ENCODE assay signal across 9 cellular contexts in genomic region chr4:166006217-166006616, GRCh38.
"Had no signal": no experiment of that assay in that cellular context is flagged by ENCODE, and none has a peak within 500 bp of the region (broad histone marks: within the 10 kb centered on the region; RNA-seq: fewer than 3 reads in every experiment).

No MANE protein-coding gene starts in this region.

- ATAC-seq: HCT116 had no signal

- H3K9me3 ChIP-seq: HAP-1 had no signal

- H3K4me3 ChIP-seq: GM23248, HAP-1 had no signal

- DNase-seq: GM23248, GOT3, H7, HFFc6, Kasumi-1, KG1 had no signal

- H3K4me1 ChIP-seq: HAP-1 had no signal

- H2AFZ ChIP-seq: GM23248 had no signal

- H3K36me3 ChIP-seq: HAP-1 had no signal

- FAIRE-seq: HTR-8/SVneo had no signal

- H3K27ac ChIP-seq: GM23248 had no signal

- H3K9ac ChIP-seq: GM23248 had no signal
